Comparison of ENCODE assay signal across 28 cellular contexts in genomic region chr10:104842704-104843103, GRCh38.
"Had no signal": no experiment of that assay in that cellular context is flagged by ENCODE, and none has a peak within 500 bp of the region (broad histone marks: within the 10 kb centered on the region; RNA-seq: fewer than 3 reads in every experiment).

No MANE protein-coding gene starts in this region.

- H3K4me1 Mint-ChIP-seq: nephron progenitor cell; neural crest cell; stimulated activated effector memory CD8-positive, alpha-beta T cell treated with anti-CD3 and anti-CD28 coated beads, Interleukin-12 subunit alpha, Interleukin-12 subunit beta, amount 100 ng/mL, for 72 hours; stimulated activated naive B cell treated with anti-CD40 and anti-IgM and Interleukin-4, amounts not matched to agents 10 μg/mL and 1 μg/mL and 100 μg/mL, for 72 hours had no signal

- H3K4me3 Mint-ChIP-seq: natural killer cell treated with Interleukin-12 subunit alpha and Interleukin-12 subunit beta and Interleukin-15 and Interleukin-18, amount 100 ng/mL, for 72 hours; nephron progenitor cell; neural crest cell; stimulated activated effector memory CD8-positive, alpha-beta T cell treated with anti-CD3 and anti-CD28 coated beads, Interleukin-12 subunit alpha, Interleukin-12 subunit beta, amount 100 ng/mL, for 72 hours; stimulated activated naive B cell treated with anti-CD40 and anti-IgM and Interleukin-4, amounts not matched to agents 10 μg/mL and 1 μg/mL and 100 μg/mL, for 72 hours; stimulated activated naive CD8-positive, alpha-beta T cell treated with anti-CD3 and anti-CD28 coated beads, Interleukin-15, Interleukin-2, amounts not matched to agents 100 ng/mL and 50 ng/mL, for 24 hours had no signal

- H3K27me3 ChIP-seq: ovary, right lobe of liver, sigmoid colon, stomach, thyroid gland, tibial nerve, upper lobe of left lung, vagina had no signal

- H3K9ac ChIP-seq: parathyroid adenoma had no signal

- H3K9me3 ChIP-seq: ovary, psoas muscle, right lobe of liver, sigmoid colon, stomach, thoracic aorta, thyroid gland, tibial nerve, upper lobe of left lung, vagina had no signal

- H3K9me3 Mint-ChIP-seq: natural killer cell treated with Interleukin-12 subunit alpha and Interleukin-12 subunit beta and Interleukin-15 and Interleukin-18, amount 100 ng/mL, for 72 hours; nephron progenitor cell; neural crest cell; stimulated activated naive CD8-positive, alpha-beta T cell treated with anti-CD3 and anti-CD28 coated beads, Interleukin-15, Interleukin-2, amounts not matched to agents 100 ng/mL and 50 ng/mL, for 24 hours had no signal

- ATAC-seq: natural killer cell treated with Interleukin-12 subunit alpha and Interleukin-12 subunit beta and Interleukin-15 and Interleukin-18, amount 100 ng/mL, for 72 hours; psoas muscle; right cardiac atrium; right lobe of liver; stimulated activated effector memory CD8-positive, alpha-beta T cell treated with anti-CD3 and anti-CD28 coated beads, Interleukin-12 subunit alpha, Interleukin-12 subunit beta, amount 100 ng/mL, for 72 hours; stimulated activated naive B cell treated with anti-CD40 and anti-IgM and Interleukin-4, amounts not matched to agents 10 μg/mL and 1 μg/mL and 100 μg/mL, for 72 hours had no signal

- H3K36me3 ChIP-seq: ovary, right lobe of liver, sigmoid colon, stomach, thoracic aorta, thyroid gland, tibial nerve, upper lobe of left lung, vagina had no signal

- H3K36me3 Mint-ChIP-seq: natural killer cell treated with Interleukin-12 subunit alpha and Interleukin-12 subunit beta and Interleukin-15 and Interleukin-18, amount 100 ng/mL, for 72 hours; stimulated activated effector memory CD8-positive, alpha-beta T cell treated with anti-CD3 and anti-CD28 coated beads, Interleukin-12 subunit alpha, Interleukin-12 subunit beta, amount 100 ng/mL, for 72 hours; stimulated activated naive B cell treated with anti-CD40 and anti-IgM and Interleukin-4, amounts not matched to agents 10 μg/mL and 1 μg/mL and 100 μg/mL, for 72 hours had no signal

- H3K27me3 Mint-ChIP-seq: progenitor cell of endocrine pancreas; stimulated activated naive B cell treated with anti-CD40 and anti-IgM and Interleukin-4, amounts not matched to agents 10 μg/mL and 1 μg/mL and 100 μg/mL, for 72 hours; stimulated activated naive CD8-positive, alpha-beta T cell treated with anti-CD3 and anti-CD28 coated beads, Interleukin-15, Interleukin-2, amounts not matched to agents 100 ng/mL and 50 ng/mL, for 24 hours had no signal

- H3K4me1 ChIP-seq: parathyroid adenoma, psoas muscle, right lobe of liver, sigmoid colon, stomach, thyroid gland, tibial nerve, upper lobe of left lung, vagina had no signal

- H2AFZ ChIP-seq: parathyroid adenoma had no signal

- H3K4me3 ChIP-seq: ovary, psoas muscle, right lobe of liver, sigmoid colon, stomach, thoracic aorta, thyroid gland, tibial nerve, upper lobe of left lung, vagina had no signal

- DNase-seq: nephron progenitor cell; occipital lobe; ovary; posterior cingulate gyrus; psoas muscle; right cardiac atrium; right lobe of liver; sigmoid colon; small intestine; stimulated activated CD4-positive, alpha-beta T cell treated with anti-CD3 and anti-CD28 coated beads, Interleukin-15, amount 100 ng/mL, for 24 hours; stimulated activated CD4-positive, alpha-beta T cell treated with anti-CD3 and anti-CD28 coated beads, Interleukin-2, amount 100 ng/mL, for 24 hours; stimulated activated CD4-positive, alpha-beta T cell treated with anti-CD3 and anti-CD28 coated beads, Interleukin-2, amount 100 ng/mL, for 48 hours; stimulated activated CD4-positive, alpha-beta T cell treated with anti-CD3 and anti-CD28 coated beads, Interleukin-4, amount 100 ng/mL, for 24 hours; stimulated activated naive B cell treated with anti-CD40 and anti-IgM and Interleukin-4, amounts not matched to agents 10 μg/mL and 1 μg/mL and 100 μg/mL, for 72 hours; stimulated activated naive CD4-positive, alpha-beta T cell treated with Interleukin-2 at 50 U/mL for 16 hours; stomach; thyroid gland; trophoblast cell; upper lobe of left lung had no signal

- H3K79me2 ChIP-seq: parathyroid adenoma had no signal

- H3K27ac Mint-ChIP-seq: natural killer cell treated with Interleukin-12 subunit alpha and Interleukin-12 subunit beta and Interleukin-15 and Interleukin-18, amount 100 ng/mL, for 72 hours; nephron progenitor cell; progenitor cell of endocrine pancreas; stimulated activated effector memory CD8-positive, alpha-beta T cell treated with anti-CD3 and anti-CD28 coated beads, Interleukin-12 subunit alpha, Interleukin-12 subunit beta, amount 100 ng/mL, for 72 hours; stimulated activated naive B cell treated with anti-CD40 and anti-IgM and Interleukin-4, amounts not matched to agents 10 μg/mL and 1 μg/mL and 100 μg/mL, for 72 hours; stimulated activated naive CD8-positive, alpha-beta T cell treated with anti-CD3 and anti-CD28 coated beads, Interleukin-15, Interleukin-2, amounts not matched to agents 100 ng/mL and 50 ng/mL, for 24 hours had no signal

- H3K27ac ChIP-seq: ovary, parathyroid adenoma, psoas muscle, right lobe of liver, sigmoid colon, stomach, thoracic aorta, thyroid gland, tibial nerve, upper lobe of left lung, vagina had no signal
